Comparison of ENCODE assay signal across 1 cellular context in the genomic region with DNA sequence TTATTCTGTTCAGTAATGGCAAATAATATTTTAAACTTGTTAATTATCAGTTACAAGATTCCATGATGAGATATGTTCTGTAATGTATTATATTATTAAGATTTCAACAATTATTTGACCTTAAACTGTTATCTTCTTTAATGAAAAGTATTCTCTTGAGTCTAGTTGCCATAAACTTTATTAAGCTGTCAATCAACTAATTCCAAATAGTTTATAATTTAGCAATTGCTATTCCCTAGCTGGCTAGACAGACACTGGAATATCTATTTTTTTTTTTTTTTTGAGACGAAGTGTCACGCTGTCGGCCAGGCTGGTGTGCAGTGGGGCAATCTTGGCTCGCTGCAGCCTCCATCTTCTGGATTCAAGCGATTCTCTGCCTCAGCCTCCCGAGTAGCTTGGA.
A peak's percentile ranks its signal among the peaks of the same experiment; 100 is the strongest.
TF ChIP-seq lines count a peak whose summit lies in the region.

No MANE protein-coding gene starts in this region.

TF ChIP-seq in GM12878, 131 proteins besides CTCF, POLR2A, EP300 and RAD21:
- TF ChIP-seq, protein P1, sequence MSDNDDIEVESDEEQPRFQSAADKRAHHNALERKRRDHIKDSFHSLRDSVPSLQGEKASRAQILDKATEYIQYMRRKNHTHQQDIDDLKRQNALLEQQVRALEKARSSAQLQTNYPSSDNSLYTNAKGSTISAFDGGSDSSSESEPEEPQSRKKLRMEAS (IDR thresholded peaks at IDR 0.05; ENCODE audit: low read depth, low read length), result no peak
- TF ChIP-seq, protein P2, sequence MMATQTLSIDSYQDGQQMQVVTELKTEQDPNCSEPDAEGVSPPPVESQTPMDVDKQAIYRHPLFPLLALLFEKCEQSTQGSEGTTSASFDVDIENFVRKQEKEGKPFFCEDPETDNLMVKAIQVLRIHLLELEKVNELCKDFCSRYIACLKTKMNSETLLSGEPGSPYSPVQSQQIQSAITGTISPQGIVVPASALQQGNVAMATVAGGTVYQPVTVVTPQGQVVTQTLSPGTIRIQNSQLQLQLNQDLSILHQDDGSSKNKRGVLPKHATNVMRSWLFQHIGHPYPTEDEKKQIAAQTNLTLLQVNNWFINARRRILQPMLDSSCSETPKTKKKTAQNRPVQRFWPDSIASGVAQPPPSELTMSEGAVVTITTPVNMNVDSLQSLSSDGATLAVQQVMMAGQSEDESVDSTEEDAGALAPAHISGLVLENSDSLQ (IDR thresholded peaks at IDR 0.05), result peak; percentile 55; the same call in 1 of the 2 replicates
- TF ChIP-seq TARDBP (IDR thresholded peaks at IDR 0.05; ENCODE audit: borderline replicate concordance) (no peak), CBX5 (IDR thresholded peaks at IDR 0.05; ENCODE audit: low read depth) (no peak), NR2C2 (IDR thresholded peaks at IDR 0.05; ENCODE audit: borderline replicate concordance, control insufficient read depth, insufficient read length, low read depth) (no peak), ZNF207 (IDR thresholded peaks at IDR 0.05; ENCODE audit: borderline replicate concordance) (no peak)
- TF ChIP-seq, protein P3, sequence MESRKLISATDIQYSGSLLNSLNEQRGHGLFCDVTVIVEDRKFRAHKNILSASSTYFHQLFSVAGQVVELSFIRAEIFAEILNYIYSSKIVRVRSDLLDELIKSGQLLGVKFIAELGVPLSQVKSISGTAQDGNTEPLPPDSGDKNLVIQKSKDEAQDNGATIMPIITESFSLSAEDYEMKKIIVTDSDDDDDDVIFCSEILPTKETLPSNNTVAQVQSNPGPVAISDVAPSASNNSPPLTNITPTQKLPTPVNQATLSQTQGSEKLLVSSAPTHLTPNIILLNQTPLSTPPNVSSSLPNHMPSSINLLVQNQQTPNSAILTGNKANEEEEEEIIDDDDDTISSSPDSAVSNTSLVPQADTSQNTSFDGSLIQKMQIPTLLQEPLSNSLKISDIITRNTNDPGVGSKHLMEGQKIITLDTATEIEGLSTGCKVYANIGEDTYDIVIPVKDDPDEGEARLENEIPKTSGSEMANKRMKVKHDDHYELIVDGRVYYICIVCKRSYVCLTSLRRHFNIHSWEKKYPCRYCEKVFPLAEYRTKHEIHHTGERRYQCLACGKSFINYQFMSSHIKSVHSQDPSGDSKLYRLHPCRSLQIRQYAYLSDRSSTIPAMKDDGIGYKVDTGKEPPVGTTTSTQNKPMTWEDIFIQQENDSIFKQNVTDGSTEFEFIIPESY (IDR thresholded peaks at IDR 0.05), result no peak
- TF ChIP-seq, protein P4, sequence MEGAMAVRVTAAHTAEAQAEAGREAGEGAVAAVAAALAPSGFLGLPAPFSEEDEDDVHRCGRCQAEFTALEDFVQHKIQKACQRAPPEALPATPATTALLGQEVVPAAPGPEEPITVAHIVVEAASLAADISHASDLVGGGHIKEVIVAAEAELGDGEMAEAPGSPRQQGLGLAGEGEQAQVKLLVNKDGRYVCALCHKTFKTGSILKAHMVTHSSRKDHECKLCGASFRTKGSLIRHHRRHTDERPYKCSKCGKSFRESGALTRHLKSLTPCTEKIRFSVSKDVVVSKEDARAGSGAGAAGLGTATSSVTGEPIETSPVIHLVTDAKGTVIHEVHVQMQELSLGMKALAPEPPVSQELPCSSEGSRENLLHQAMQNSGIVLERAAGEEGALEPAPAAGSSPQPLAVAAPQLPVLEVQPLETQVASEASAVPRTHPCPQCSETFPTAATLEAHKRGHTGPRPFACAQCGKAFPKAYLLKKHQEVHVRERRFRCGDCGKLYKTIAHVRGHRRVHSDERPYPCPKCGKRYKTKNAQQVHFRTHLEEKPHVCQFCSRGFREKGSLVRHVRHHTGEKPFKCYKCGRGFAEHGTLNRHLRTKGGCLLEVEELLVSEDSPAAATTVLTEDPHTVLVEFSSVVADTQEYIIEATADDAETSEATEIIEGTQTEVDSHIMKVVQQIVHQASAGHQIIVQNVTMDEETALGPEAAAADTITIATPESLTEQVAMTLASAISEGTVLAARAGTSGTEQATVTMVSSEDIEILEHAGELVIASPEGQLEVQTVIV (IDR thresholded peaks at IDR 0.05; ENCODE audit: borderline replicate concordance, partially characterized antibody), result no peak
- TF ChIP-seq, protein P5, sequence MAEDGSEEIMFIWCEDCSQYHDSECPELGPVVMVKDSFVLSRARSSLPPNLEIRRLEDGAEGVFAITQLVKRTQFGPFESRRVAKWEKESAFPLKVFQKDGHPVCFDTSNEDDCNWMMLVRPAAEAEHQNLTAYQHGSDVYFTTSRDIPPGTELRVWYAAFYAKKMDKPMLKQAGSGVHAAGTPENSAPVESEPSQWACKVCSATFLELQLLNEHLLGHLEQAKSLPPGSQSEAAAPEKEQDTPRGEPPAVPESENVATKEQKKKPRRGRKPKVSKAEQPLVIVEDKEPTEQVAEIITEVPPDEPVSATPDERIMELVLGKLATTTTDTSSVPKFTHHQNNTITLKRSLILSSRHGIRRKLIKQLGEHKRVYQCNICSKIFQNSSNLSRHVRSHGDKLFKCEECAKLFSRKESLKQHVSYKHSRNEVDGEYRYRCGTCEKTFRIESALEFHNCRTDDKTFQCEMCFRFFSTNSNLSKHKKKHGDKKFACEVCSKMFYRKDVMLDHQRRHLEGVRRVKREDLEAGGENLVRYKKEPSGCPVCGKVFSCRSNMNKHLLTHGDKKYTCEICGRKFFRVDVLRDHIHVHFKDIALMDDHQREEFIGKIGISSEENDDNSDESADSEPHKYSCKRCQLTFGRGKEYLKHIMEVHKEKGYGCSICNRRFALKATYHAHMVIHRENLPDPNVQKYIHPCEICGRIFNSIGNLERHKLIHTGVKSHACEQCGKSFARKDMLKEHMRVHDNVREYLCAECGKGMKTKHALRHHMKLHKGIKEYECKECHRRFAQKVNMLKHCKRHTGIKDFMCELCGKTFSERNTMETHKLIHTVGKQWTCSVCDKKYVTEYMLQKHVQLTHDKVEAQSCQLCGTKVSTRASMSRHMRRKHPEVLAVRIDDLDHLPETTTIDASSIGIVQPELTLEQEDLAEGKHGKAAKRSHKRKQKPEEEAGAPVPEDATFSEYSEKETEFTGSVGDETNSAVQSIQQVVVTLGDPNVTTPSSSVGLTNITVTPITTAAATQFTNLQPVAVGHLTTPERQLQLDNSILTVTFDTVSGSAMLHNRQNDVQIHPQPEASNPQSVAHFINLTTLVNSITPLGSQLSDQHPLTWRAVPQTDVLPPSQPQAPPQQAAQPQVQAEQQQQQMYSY (CRISPR knock-in tag; IDR thresholded peaks at IDR 0.05), result no peak
TF ChIP-seq in GM12878: peak in this region for 1.
